In the genomic region with DNA sequence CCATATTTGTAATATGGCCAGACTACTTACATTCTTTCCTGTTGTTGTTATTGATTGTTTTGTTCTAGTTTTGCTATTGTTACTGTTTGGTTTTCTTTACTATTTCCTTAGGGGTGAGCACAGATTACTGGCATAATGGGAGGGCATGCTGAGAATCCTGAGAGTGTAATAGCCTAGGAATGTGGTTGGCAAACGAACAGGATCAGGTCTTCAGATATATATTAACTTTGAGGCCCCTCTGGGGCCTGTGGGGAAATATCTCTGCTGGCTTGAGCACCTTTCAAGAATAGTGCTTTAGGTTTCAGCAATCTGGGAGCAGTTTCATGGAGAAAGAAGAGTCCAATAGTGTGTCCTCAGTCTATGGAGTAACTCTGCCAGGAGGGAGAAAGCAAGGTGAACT, we compare ENCODE assay signal across 1 cellular context.
TF ChIP-seq lines count a peak whose summit lies in the region.

No MANE protein-coding gene starts in this region.

TF ChIP-seq in WTC11, 78 proteins besides CTCF, POLR2A, EP300 and RAD21 (continued from another document):
- TF ChIP-seq, protein P1, sequence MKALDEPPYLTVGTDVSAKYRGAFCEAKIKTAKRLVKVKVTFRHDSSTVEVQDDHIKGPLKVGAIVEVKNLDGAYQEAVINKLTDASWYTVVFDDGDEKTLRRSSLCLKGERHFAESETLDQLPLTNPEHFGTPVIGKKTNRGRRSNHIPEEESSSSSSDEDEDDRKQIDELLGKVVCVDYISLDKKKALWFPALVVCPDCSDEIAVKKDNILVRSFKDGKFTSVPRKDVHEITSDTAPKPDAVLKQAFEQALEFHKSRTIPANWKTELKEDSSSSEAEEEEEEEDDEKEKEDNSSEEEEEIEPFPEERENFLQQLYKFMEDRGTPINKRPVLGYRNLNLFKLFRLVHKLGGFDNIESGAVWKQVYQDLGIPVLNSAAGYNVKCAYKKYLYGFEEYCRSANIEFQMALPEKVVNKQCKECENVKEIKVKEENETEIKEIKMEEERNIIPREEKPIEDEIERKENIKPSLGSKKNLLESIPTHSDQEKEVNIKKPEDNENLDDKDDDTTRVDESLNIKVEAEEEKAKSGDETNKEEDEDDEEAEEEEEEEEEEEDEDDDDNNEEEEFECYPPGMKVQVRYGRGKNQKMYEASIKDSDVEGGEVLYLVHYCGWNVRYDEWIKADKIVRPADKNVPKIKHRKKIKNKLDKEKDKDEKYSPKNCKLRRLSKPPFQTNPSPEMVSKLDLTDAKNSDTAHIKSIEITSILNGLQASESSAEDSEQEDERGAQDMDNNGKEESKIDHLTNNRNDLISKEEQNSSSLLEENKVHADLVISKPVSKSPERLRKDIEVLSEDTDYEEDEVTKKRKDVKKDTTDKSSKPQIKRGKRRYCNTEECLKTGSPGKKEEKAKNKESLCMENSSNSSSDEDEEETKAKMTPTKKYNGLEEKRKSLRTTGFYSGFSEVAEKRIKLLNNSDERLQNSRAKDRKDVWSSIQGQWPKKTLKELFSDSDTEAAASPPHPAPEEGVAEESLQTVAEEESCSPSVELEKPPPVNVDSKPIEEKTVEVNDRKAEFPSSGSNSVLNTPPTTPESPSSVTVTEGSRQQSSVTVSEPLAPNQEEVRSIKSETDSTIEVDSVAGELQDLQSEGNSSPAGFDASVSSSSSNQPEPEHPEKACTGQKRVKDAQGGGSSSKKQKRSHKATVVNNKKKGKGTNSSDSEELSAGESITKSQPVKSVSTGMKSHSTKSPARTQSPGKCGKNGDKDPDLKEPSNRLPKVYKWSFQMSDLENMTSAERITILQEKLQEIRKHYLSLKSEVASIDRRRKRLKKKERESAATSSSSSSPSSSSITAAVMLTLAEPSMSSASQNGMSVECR (CRISPR knock-in tag; IDR thresholded peaks at IDR 0.05; ENCODE audit: borderline replicate concordance): no peak
- TF ChIP-seq EMX1 (CRISPR knock-in tag; IDR thresholded peaks at IDR 0.05) (no peak), ZBTB21 (CRISPR knock-in tag; IDR thresholded peaks at IDR 0.05; ENCODE audit: borderline replicate concordance) (no peak), FOXJ3 (CRISPR knock-in tag; IDR thresholded peaks at IDR 0.05; ENCODE audit: borderline replicate concordance) (no peak), CREM (CRISPR knock-in tag; IDR thresholded peaks at IDR 0.05) (no peak), RORB (CRISPR knock-in tag; IDR thresholded peaks at IDR 0.05) (no peak), GRHL2 (CRISPR knock-in tag; IDR thresholded peaks at IDR 0.05; ENCODE audit: insufficient replicate concordance, severe bottlenecking) (no peak), ZNF416 (CRISPR knock-in tag; IDR thresholded peaks at IDR 0.05) (no peak), ATF1 (CRISPR knock-in tag; IDR thresholded peaks at IDR 0.05) (no peak)
- TF ChIP-seq, protein P2, sequence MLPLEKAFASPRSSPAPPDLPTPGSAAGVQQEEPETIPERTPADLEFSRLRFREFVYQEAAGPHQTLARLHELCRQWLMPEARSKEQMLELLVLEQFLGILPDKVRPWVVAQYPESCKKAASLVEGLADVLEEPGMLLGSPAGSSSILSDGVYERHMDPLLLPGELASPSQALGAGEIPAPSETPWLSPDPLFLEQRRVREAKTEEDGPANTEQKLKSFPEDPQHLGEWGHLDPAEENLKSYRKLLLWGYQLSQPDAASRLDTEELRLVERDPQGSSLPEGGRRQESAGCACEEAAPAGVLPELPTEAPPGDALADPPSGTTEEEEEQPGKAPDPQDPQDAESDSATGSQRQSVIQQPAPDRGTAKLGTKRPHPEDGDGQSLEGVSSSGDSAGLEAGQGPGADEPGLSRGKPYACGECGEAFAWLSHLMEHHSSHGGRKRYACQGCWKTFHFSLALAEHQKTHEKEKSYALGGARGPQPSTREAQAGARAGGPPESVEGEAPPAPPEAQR (CRISPR knock-in tag; IDR thresholded peaks at IDR 0.05): no peak
- TF ChIP-seq, protein P3, sequence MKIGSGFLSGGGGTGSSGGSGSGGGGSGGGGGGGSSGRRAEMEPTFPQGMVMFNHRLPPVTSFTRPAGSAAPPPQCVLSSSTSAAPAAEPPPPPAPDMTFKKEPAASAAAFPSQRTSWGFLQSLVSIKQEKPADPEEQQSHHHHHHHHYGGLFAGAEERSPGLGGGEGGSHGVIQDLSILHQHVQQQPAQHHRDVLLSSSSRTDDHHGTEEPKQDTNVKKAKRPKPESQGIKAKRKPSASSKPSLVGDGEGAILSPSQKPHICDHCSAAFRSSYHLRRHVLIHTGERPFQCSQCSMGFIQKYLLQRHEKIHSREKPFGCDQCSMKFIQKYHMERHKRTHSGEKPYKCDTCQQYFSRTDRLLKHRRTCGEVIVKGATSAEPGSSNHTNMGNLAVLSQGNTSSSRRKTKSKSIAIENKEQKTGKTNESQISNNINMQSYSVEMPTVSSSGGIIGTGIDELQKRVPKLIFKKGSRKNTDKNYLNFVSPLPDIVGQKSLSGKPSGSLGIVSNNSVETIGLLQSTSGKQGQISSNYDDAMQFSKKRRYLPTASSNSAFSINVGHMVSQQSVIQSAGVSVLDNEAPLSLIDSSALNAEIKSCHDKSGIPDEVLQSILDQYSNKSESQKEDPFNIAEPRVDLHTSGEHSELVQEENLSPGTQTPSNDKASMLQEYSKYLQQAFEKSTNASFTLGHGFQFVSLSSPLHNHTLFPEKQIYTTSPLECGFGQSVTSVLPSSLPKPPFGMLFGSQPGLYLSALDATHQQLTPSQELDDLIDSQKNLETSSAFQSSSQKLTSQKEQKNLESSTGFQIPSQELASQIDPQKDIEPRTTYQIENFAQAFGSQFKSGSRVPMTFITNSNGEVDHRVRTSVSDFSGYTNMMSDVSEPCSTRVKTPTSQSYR (CRISPR knock-in tag; IDR thresholded peaks at IDR 0.05): no peak
- TF ChIP-seq, protein P4, sequence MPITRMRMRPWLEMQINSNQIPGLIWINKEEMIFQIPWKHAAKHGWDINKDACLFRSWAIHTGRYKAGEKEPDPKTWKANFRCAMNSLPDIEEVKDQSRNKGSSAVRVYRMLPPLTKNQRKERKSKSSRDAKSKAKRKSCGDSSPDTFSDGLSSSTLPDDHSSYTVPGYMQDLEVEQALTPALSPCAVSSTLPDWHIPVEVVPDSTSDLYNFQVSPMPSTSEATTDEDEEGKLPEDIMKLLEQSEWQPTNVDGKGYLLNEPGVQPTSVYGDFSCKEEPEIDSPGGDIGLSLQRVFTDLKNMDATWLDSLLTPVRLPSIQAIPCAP (CRISPR knock-in tag; IDR thresholded peaks at IDR 0.05): no peak
- TF ChIP-seq, protein P5, sequence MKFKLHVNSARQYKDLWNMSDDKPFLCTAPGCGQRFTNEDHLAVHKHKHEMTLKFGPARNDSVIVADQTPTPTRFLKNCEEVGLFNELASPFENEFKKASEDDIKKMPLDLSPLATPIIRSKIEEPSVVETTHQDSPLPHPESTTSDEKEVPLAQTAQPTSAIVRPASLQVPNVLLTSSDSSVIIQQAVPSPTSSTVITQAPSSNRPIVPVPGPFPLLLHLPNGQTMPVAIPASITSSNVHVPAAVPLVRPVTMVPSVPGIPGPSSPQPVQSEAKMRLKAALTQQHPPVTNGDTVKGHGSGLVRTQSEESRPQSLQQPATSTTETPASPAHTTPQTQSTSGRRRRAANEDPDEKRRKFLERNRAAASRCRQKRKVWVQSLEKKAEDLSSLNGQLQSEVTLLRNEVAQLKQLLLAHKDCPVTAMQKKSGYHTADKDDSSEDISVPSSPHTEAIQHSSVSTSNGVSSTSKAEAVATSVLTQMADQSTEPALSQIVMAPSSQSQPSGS (CRISPR knock-in tag; IDR thresholded peaks at IDR 0.05; ENCODE audit: borderline replicate concordance, low read depth): no peak
- TF ChIP-seq, protein P6, sequence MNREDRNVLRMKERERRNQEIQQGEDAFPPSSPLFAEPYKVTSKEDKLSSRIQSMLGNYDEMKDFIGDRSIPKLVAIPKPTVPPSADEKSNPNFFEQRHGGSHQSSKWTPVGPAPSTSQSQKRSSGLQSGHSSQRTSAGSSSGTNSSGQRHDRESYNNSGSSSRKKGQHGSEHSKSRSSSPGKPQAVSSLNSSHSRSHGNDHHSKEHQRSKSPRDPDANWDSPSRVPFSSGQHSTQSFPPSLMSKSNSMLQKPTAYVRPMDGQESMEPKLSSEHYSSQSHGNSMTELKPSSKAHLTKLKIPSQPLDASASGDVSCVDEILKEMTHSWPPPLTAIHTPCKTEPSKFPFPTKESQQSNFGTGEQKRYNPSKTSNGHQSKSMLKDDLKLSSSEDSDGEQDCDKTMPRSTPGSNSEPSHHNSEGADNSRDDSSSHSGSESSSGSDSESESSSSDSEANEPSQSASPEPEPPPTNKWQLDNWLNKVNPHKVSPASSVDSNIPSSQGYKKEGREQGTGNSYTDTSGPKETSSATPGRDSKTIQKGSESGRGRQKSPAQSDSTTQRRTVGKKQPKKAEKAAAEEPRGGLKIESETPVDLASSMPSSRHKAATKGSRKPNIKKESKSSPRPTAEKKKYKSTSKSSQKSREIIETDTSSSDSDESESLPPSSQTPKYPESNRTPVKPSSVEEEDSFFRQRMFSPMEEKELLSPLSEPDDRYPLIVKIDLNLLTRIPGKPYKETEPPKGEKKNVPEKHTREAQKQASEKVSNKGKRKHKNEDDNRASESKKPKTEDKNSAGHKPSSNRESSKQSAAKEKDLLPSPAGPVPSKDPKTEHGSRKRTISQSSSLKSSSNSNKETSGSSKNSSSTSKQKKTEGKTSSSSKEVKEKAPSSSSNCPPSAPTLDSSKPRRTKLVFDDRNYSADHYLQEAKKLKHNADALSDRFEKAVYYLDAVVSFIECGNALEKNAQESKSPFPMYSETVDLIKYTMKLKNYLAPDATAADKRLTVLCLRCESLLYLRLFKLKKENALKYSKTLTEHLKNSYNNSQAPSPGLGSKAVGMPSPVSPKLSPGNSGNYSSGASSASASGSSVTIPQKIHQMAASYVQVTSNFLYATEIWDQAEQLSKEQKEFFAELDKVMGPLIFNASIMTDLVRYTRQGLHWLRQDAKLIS (CRISPR knock-in tag; IDR thresholded peaks at IDR 0.05; ENCODE audit: borderline replicate concordance): no peak
- TF ChIP-seq, protein P7, sequence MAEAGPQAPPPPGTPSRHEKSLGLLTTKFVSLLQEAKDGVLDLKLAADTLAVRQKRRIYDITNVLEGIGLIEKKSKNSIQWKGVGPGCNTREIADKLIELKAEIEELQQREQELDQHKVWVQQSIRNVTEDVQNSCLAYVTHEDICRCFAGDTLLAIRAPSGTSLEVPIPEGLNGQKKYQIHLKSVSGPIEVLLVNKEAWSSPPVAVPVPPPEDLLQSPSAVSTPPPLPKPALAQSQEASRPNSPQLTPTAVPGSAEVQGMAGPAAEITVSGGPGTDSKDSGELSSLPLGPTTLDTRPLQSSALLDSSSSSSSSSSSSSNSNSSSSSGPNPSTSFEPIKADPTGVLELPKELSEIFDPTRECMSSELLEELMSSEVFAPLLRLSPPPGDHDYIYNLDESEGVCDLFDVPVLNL (CRISPR knock-in tag; IDR thresholded peaks at IDR 0.05; ENCODE audit: borderline replicate concordance, low read depth): no peak
